In the genomic region with DNA sequence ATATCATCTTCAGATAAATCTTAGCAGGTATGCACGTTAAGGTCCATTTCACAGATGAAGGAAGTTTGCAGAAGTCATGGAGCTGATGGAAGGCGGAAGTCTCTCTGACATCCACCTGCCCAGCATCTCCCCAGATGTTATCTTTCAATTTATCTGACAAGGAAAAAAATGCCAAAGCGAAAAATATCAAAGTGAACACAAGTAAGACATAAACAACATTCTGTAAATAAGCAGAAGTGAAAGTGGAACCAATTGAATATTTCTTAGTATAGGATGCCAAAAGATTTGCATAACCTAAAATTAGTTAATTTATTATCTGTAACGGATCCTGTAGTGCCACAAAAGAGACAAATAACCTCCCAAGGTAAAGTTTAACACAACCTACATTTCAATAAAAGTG, we compare ENCODE assay signal across 12 cellular contexts.
DNase-seq lines count a peak whose midpoint lies in the region; ATAC-seq and TF ChIP-seq lines count a peak whose summit lies in the region.
"Had no signal": no experiment of that assay in that cellular context is flagged by ENCODE, and none has a peak within 500 bp of the region (broad histone marks: within the 10 kb centered on the region; RNA-seq: fewer than 3 reads in every experiment).

No MANE protein-coding gene starts in this region.

- no peaks in the 10 kb centered on the region for H3K79me2 ChIP-seq in smooth muscle cell (ENCODE audit: low read depth)

- TF ChIP-seq CTCF in smooth muscle cell (IDR thresholded peaks at IDR 0.05; ENCODE audit: borderline replicate concordance, insufficient read depth, poor library complexity, severe bottlenecking): no peak

- DNase-seq in NCI-H446 treated with DMSO at 0.1 percent for 48 hours (lab: John Stamatoyannopoulos, UW) (no peak), smooth muscle cell (lab: John Stamatoyannopoulos, UW; ENCODE audit: unreplicated experiment) (no peak), KG1 (lab: John Stamatoyannopoulos, UW) (no peak)
- no peak for DNase-seq in stimulated activated naive CD4-positive, alpha-beta T cell treated with Interleukin-2 at 50 U/mL for 16 hours (lab: John Stamatoyannopoulos, UW)
- DNase-seq: activated CD4-positive, alpha-beta T cell treated with anti-CD3 and anti-CD28 coated beads, Interleukin-2, amount 50 U/mL, for 48 hours; CD4-positive, CD25-positive, alpha-beta regulatory T cell; endodermal cell had no signal

- WGBS in smooth muscle cell (ENCODE audit: low lambda C conversion rate): 92% methylated on average over 4 of the region's 4 CpGs

- H3F3A ChIP-seq in smooth muscle cell (ENCODE audit: low read depth): no peaks in the 10 kb centered on the region

- H3K4me3 ChIP-seq in smooth muscle cell: no peak overlapping the region
- H3K4me3 ChIP-seq: K562 had no signal

- no peak overlapping the region for H2AFZ ChIP-seq in smooth muscle cell (ENCODE audit: low read depth)

- no peaks in the 10 kb centered on the region for H3K36me3 ChIP-seq in smooth muscle cell (ENCODE audit: low read depth)

- no peaks in the 10 kb centered on the region for H4K20me1 ChIP-seq in smooth muscle cell (ENCODE audit: low read depth)

- H3K9me3 ChIP-seq in smooth muscle cell (replicated peaks; ENCODE audit: low read depth): no peaks in the 10 kb centered on the region

- H3K27ac ChIP-seq in smooth muscle cell (ENCODE audit: low read depth): no peak overlapping the region

- H3K9ac ChIP-seq in smooth muscle cell (ENCODE audit: low read depth): no peak overlapping the region

- no peaks in the 10 kb centered on the region for H3K4me1 ChIP-seq in smooth muscle cell (ENCODE audit: low read depth)

- no peaks in the 10 kb centered on the region for H3K27me3 ChIP-seq in smooth muscle cell (ENCODE audit: low read depth)

- no peak overlapping the region for H3K4me2 ChIP-seq in smooth muscle cell

- ATAC-seq in GM18498 (IDR thresholded peaks at IDR 0.05; ENCODE audit: unreplicated experiment) (peak; percentile 96), GM19455 (IDR thresholded peaks at IDR 0.05; ENCODE audit: unreplicated experiment) (peak; percentile 92), HG02885 (IDR thresholded peaks at IDR 0.05; ENCODE audit: poor library complexity, unreplicated experiment) (peak; percentile 97), HG03571 (IDR thresholded peaks at IDR 0.05; ENCODE audit: unreplicated experiment) (peak; percentile 96)
- ATAC-seq: K562 had no signal
